8 cellular contexts compared by ENCODE assay signal in genomic region chr2:27891820-27892105, GRCh38. TPM values are rescaled to one million over a fixed set of nuclear protein-coding genes. Genes with fewer than 3 reads are reported as not detected.
DNase-seq lines count a peak whose midpoint lies in the region; ATAC-seq lines count a peak whose summit lies in the region.

No MANE protein-coding gene starts in this region.

- H3K4me3 Mint-ChIP-seq in stimulated activated naive CD8-positive, alpha-beta T cell treated with anti-CD3 and anti-CD28 coated beads, Interleukin-15, Interleukin-2, amounts not matched to agents 100 ng/mL and 50 ng/mL, for 24 hours = peak overlapping the region; percentile 91
- H3K4me3 Mint-ChIP-seq in activated naive CD8-positive, alpha-beta T cell treated with anti-CD3 and anti-CD28 coated beads, Interleukin-2, amount 50 U/mL, for 24 hours = peak overlapping the region; percentile 92

- no peak for ATAC-seq in stimulated activated naive CD8-positive, alpha-beta T cell treated with anti-CD3 and anti-CD28 coated beads, Interleukin-15, Interleukin-2, amounts not matched to agents 100 U/mL and 50 U/mL, for 24 hours
- no peak for ATAC-seq in activated naive CD8-positive, alpha-beta T cell treated with anti-CD3 and anti-CD28 coated beads, Interleukin-2, amount 50 U/mL, for 24 hours
- ATAC-seq in GM21723 (IDR thresholded peaks at IDR 0.05; ENCODE audit: unreplicated experiment) (no peak), GM18520 (IDR thresholded peaks at IDR 0.05; ENCODE audit: unreplicated experiment) (no peak), GM19463 (IDR thresholded peaks at IDR 0.05; ENCODE audit: unreplicated experiment) (no peak)

- H3K36me3 Mint-ChIP-seq in stimulated activated naive CD8-positive, alpha-beta T cell treated with anti-CD3 and anti-CD28 coated beads, Interleukin-15, Interleukin-2, amounts not matched to agents 100 ng/mL and 50 ng/mL, for 24 hours (ENCODE audit: low read depth) = peaks cover 38% of the 10 kb centered on the region
- peaks cover 27% of the 10 kb centered on the region for H3K36me3 Mint-ChIP-seq in activated naive CD8-positive, alpha-beta T cell treated with anti-CD3 and anti-CD28 coated beads, Interleukin-2, amount 50 U/mL, for 24 hours (ENCODE audit: low read depth)

- no peak for DNase-seq in stimulated activated naive CD8-positive, alpha-beta T cell treated with anti-CD3 and anti-CD28 coated beads, Interleukin-15, Interleukin-2, amounts not matched to agents 100 U/mL and 50 U/mL, for 24 hours
- no peak for DNase-seq in activated naive CD8-positive, alpha-beta T cell treated with anti-CD3 and anti-CD28 coated beads, Interleukin-2, amount 50 U/mL, for 24 hours
- DNase-seq in lung microvascular endothelial cell (ENCODE audit: low read depth in 2 of 2) (peak; percentile 29 to 38), substantia nigra (lab: John Stamatoyannopoulos, UW) (no peak)

- H3K27ac ChIP-seq in substantia nigra (ENCODE audit: low read depth, low read length, poor library complexity, severe bottlenecking) = no peak overlapping the region

- H3K4me1 Mint-ChIP-seq in stimulated activated naive CD8-positive, alpha-beta T cell treated with anti-CD3 and anti-CD28 coated beads, Interleukin-15, Interleukin-2, amounts not matched to agents 100 ng/mL and 50 ng/mL, for 24 hours (ENCODE audit: low read depth) = peaks cover 66% of the 10 kb centered on the region
- peaks cover 65% of the 10 kb centered on the region for H3K4me1 Mint-ChIP-seq in activated naive CD8-positive, alpha-beta T cell treated with anti-CD3 and anti-CD28 coated beads, Interleukin-2, amount 50 U/mL, for 24 hours

- peak overlapping the region; percentile 100 for H3K27ac Mint-ChIP-seq in stimulated activated naive CD8-positive, alpha-beta T cell treated with anti-CD3 and anti-CD28 coated beads, Interleukin-15, Interleukin-2, amounts not matched to agents 100 ng/mL and 50 ng/mL, for 24 hours
- peak overlapping the region; percentile 100 for H3K27ac Mint-ChIP-seq in activated naive CD8-positive, alpha-beta T cell treated with anti-CD3 and anti-CD28 coated beads, Interleukin-2, amount 50 U/mL, for 24 hours

- peaks cover 3% of the 10 kb centered on the region for H3K27me3 Mint-ChIP-seq in stimulated activated naive CD8-positive, alpha-beta T cell treated with anti-CD3 and anti-CD28 coated beads, Interleukin-15, Interleukin-2, amounts not matched to agents 100 ng/mL and 50 ng/mL, for 24 hours
- peaks cover 2% of the 10 kb centered on the region for H3K27me3 Mint-ChIP-seq in activated naive CD8-positive, alpha-beta T cell treated with anti-CD3 and anti-CD28 coated beads, Interleukin-2, amount 50 U/mL, for 24 hours

- H3K9me3 Mint-ChIP-seq in stimulated activated naive CD8-positive, alpha-beta T cell treated with anti-CD3 and anti-CD28 coated beads, Interleukin-15, Interleukin-2, amounts not matched to agents 100 ng/mL and 50 ng/mL, for 24 hours = no peaks in the 10 kb centered on the region
- no peaks in the 10 kb centered on the region for H3K9me3 Mint-ChIP-seq in activated naive CD8-positive, alpha-beta T cell treated with anti-CD3 and anti-CD28 coated beads, Interleukin-2, amount 50 U/mL, for 24 hours

RNA-seq across cellular contexts. Expression of gene BABAM2, which starts 1.2 kb away (rescaled TPM):
- total RNA-seq in lung microvascular endothelial cell = 12.6 and 14.7 TPM in 2 replicates

RNA-seq across cellular contexts. Expression of gene RBKS, which starts 1.6 kb away (rescaled TPM):
- 1.1 and 1.4 TPM in 2 replicates for total RNA-seq in lung microvascular endothelial cell

Comparison
In these comparisons a context has a peak if more than half of its experiments do, and no peak if none do; other contexts are left out.
1. DNase-seq: peak in lung microvascular endothelial cell (2 of 2); none in stimulated activated naive CD8-positive, alpha-beta T cell treated with anti-CD3 and anti-CD28 coated beads, Interleukin-15, Interleukin-2, amounts not matched to agents 100 U/mL and 50 U/mL, for 24 hours (single experiment), activated naive CD8-positive, alpha-beta T cell treated with anti-CD3 and anti-CD28 coated beads, Interleukin-2, amount 50 U/mL, for 24 hours (single experiment) and substantia nigra (0 of 49).